In genomic region chr7:30901856-30902255, GRCh38 we compare ENCODE assay signal across 2 cellular contexts.
TF ChIP-seq lines count a peak whose summit lies in the region.

No MANE protein-coding gene starts in this region.

TF ChIP-seq in HCT116, 20 proteins besides CTCF, POLR2A, EP300 and RAD21 (continued from another document):
- TF ChIP-seq FOSL1 (IDR thresholded peaks at IDR 0.05; ENCODE audit: low read depth) (no peak), EGR1 (IDR thresholded peaks at IDR 0.05; ENCODE audit: low read depth) (no peak), EZH2 (IDR thresholded peaks at IDR 0.05) (no peak), ZFX (IDR thresholded peaks at IDR 0.05) (no peak), REST (IDR thresholded peaks at IDR 0.05; ENCODE audit: low read depth) (no peak), ELF1 (IDR thresholded peaks at IDR 0.05; ENCODE audit: borderline replicate concordance, low read depth) (no peak), JUND (IDR thresholded peaks at IDR 0.05) (no peak), SP1 (IDR thresholded peaks at IDR 0.05; ENCODE audit: low read depth) (no peak), YY1 (IDR thresholded peaks at IDR 0.05; ENCODE audit: extremely low read depth, insufficient replicate concordance, low read depth, low read length) (no peak), CEBPB (IDR thresholded peaks at IDR 0.05; ENCODE audit: low read depth) (no peak), MAX (IDR thresholded peaks at IDR 0.05) (no peak), SRF (IDR thresholded peaks at IDR 0.05; ENCODE audit: low read depth) (no peak), TCF7L2 (IDR thresholded peaks at IDR 0.05; ENCODE audit: borderline replicate concordance, extremely low read depth, insufficient read depth, insufficient read length) (no peak)

TF ChIP-seq in WTC11, 78 proteins besides CTCF, POLR2A, EP300 and RAD21 (continued from another document):
- no peak for TF ChIP-seq PRDM15 (CRISPR knock-in tag; IDR thresholded peaks at IDR 0.05)
